12 cellular contexts compared by ENCODE assay signal in the genomic region with DNA sequence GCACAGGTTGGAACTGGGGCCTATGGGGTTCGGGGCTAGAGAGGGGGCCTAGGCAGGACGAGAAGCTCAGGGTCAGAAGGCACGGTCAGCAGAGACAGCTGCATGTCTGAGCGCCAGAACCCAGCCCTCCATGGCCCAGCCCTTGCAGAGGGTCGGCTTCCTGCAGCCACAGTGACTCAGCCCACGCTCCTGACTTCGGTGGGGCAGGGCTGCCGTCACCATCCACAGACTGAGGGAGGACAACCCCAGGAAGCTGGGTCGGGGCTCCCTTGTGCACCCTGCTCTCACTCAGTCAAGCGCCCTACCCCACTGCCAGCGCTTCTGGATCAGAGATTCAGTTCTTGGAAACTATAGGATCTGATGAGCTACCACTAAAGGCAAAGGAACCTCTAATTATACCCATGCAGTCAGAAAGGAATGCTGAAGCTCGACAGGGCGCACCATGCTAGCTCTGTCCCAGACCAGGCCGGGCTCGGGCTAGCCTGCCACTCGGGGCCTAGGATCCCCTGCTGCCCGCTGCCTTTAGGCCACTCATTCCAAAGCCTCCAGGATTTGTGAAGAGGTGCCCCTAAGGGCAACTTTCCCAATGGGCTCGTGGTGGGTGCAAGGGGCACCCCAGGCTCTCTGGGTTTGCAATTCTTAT. TPM values are rescaled to one million over a fixed set of nuclear protein-coding genes. Genes with fewer than 3 reads are reported as not detected.
DNase-seq lines count a peak whose midpoint lies in the region; ATAC-seq, FAIRE-seq and TF ChIP-seq lines count a peak whose summit lies in the region.
"Had no signal": no experiment of that assay in that cellular context is flagged by ENCODE, and none has a peak within 500 bp of the region (broad histone marks: within the 10 kb centered on the region; RNA-seq: fewer than 3 reads in every experiment).

No MANE protein-coding gene starts in this region.

- H4K20me1 ChIP-seq in K562 (replicated peaks; ENCODE audit: control insufficient read depth, insufficient read depth, low read length): no peaks in the 10 kb centered on the region; the same call in 1 of the 2 replicates

- peak overlapping the region; percentile 80 for H3K23ac ChIP-seq in mesendoderm (ENCODE audit: low read length)

- H3K4me2 ChIP-seq in K562 (ENCODE audit: insufficient read depth, low read length) (0 out of 2 replicates have a peak overlapping the region, but pooled peaks have one; percentile 1), mesendoderm (ENCODE audit: low read length) (no peak overlapping the region)

- H3K9ac ChIP-seq in HUES6 (ENCODE audit: low read length): peak overlapping the region; percentile 12
- peak overlapping the region in 1 of 2 experiments; percentile 77; a peak in 2 of 4 replicates for H3K9ac ChIP-seq in K562 (ENCODE audit: insufficient read depth in 1 of 2, low read depth in 2 of 2, low read length in 2 of 2)
- no peak overlapping the region for H3K9ac ChIP-seq in mesendoderm (ENCODE audit: low read length)

- H2AK5ac ChIP-seq in mesendoderm (ENCODE audit: low read length): no peak overlapping the region

- 71% methylated on average over 12 of the region's 18 CpGs for WGBS in K562 (ENCODE audit: insufficient coverage, low coverage, missing lambda C conversion rate)
- WGBS in mesendoderm (ENCODE audit: extremely low coverage, insufficient coverage, low lambda C conversion rate): no CpG with 5 or more reads among the region's 18 CpGs

- BruUV-seq in K562 (replicated peaks; lab: Mats Ljungman, UMichigan): no TSS peak

- no peak overlapping the region for H3K4me3 ChIP-seq in CD4-positive, alpha-beta memory T cell (ENCODE audit: low read length in 2 of 2)
- no peak overlapping the region for H3K4me3 ChIP-seq in HUES6 (ENCODE audit: low read depth, low read length)
- H3K4me3 ChIP-seq in K562: no peak overlapping the region
- no peak overlapping the region for H3K4me3 ChIP-seq in mesendoderm (ENCODE audit: low read length)
- H3K4me3 ChIP-seq: lower lobe of right lung had no signal

- H3K4me1 ChIP-seq in CD4-positive, alpha-beta memory T cell (ENCODE audit: insufficient read depth, low read length): peaks cover 36% of the 10 kb centered on the region
- peaks cover 22% of the 10 kb centered on the region for H3K4me1 ChIP-seq in HUES6 (ENCODE audit: control insufficient read depth, insufficient read depth, low read length)
- H3K4me1 ChIP-seq in K562 (replicated peaks in 1 of 2; ENCODE audit: control insufficient read depth in 2 of 2, insufficient read depth in 2 of 2, low read length in 2 of 2): peaks cover 21 to 65% of the 10 kb centered on the region in 2 experiments; a peak in 4 of 5 replicates
- H3K4me1 ChIP-seq in mesendoderm (ENCODE audit: control insufficient read depth, low read depth, low read length): peaks cover 10% of the 10 kb centered on the region

- no peak overlapping the region for H2BK5ac ChIP-seq in mesendoderm (ENCODE audit: low read length)

- ATAC-seq in K562 (no peak), GM18907 (IDR thresholded peaks at IDR 0.05; ENCODE audit: unreplicated experiment) (no peak)
- ATAC-seq: lower lobe of right lung had no signal

- no peak overlapping the region for H2AFZ ChIP-seq in K562 (ENCODE audit: low read depth, low read length)

- no peak for TF ChIP-seq RAD21 in K562 (CRISPR knock-in tag; conservative IDR thresholded peaks at IDR 0.05 in 1 of 2, IDR thresholded peaks at IDR 0.05 in 1 of 2)

- H3K36me3 Mint-ChIP-seq in CD4-positive, alpha-beta memory T cell: peaks cover 7 to 44% of the 10 kb centered on the region in 2 donors

- no peak for TF ChIP-seq CTCF in K562 (IDR thresholded peaks at IDR 0.05 in 2 of 3, conservative IDR thresholded peaks at IDR 0.05 in 1 of 3; ENCODE audit: insufficient read depth in 2 of 3, low read depth in 1 of 3, low read length in 3 of 3)

- H3K79me2 ChIP-seq in K562 (ENCODE audit: control insufficient read depth, insufficient read depth, low read length): peaks cover 45% of the 10 kb centered on the region
- peaks cover 14% of the 10 kb centered on the region for H3K79me2 ChIP-seq in mesendoderm (ENCODE audit: control insufficient read depth, insufficient read depth, low read length)

- H3K9me3 Mint-ChIP-seq in CD4-positive, alpha-beta memory T cell: no peaks in the 10 kb centered on the region

- H3K56ac ChIP-seq in mesendoderm (ENCODE audit: low read length): no peak overlapping the region

- POLR2A ChIA-PET in CD4-positive, alpha-beta memory T cell (lab: Charles Lee; ENCODE audit: partially characterized antibody): interaction anchor here (7.9 kb wide), 1 partner anchor 12 kb away, joined by 323 read pairs; the partner anchor contains the start of gene COX5B
- POLR2A ChIA-PET in K562 (lab: Yijun Ruan, JAX): interaction anchor here (1.2 to 2.7 kb wide), 3 partner anchors 10 to 14 kb away, joined by 4 to 19 read pairs (median 18); partner anchors contain the start of gene COX5B

- peaks cover 15 to 41% (median 23%) of the 10 kb centered on the region in 4 donors for H3K4me1 Mint-ChIP-seq in CD4-positive, alpha-beta memory T cell

- no peak overlapping the region for H3K27ac ChIP-seq in CD4-positive, alpha-beta memory T cell (ENCODE audit: low read depth, low read length)
- H3K27ac ChIP-seq in HUES6 (ENCODE audit: low read depth, low read length) (peak overlapping the region; percentile 23; the same call in 1 of the 2 replicates), K562 (ENCODE audit: extremely low read depth, low read depth, low read length) (no peak overlapping the region), mesendoderm (ENCODE audit: low read depth, low read length) (no peak overlapping the region)
- H3K27ac ChIP-seq: lower lobe of right lung, WERI-Rb-1 had no signal

- H3K27me3 ChIP-seq in CD4-positive, alpha-beta memory T cell (ENCODE audit: insufficient read depth, low read length): no peaks in the 10 kb centered on the region
- H3K27me3 ChIP-seq in HUES6 (ENCODE audit: control insufficient read depth, insufficient read depth, low read length) (no peaks in the 10 kb centered on the region), K562 (ENCODE audit: control insufficient read depth in 2 of 2, insufficient read depth in 2 of 2, low read length in 2 of 2) (no peaks in the 10 kb centered on the region), mesendoderm (ENCODE audit: insufficient read depth, low read length, poor library complexity) (no peaks in the 10 kb centered on the region)

- no peak for DNase-seq in CD4-positive, alpha-beta memory T cell
- DNase-seq in K562 (ENCODE audit: extremely low read depth in 1 of 4, low spot score in 3 of 4): peak in 3 of 4 experiments; percentile 18 to 38 (median 25)
- no peak for DNase-seq in mesendoderm
- DNase-seq in central memory CD4-positive, alpha-beta T cell: no peak
- DNase-seq in amygdala (lab: John Stamatoyannopoulos, UW): no peak
- DNase-seq in inferior parietal cortex (ENCODE audit: extremely low spot score): no peak
- DNase-seq: lower lobe of right lung, NCI-H1105, NCI-H774, WERI-Rb-1 had no signal

- H3K27me3 Mint-ChIP-seq in CD4-positive, alpha-beta memory T cell: no peaks in the 10 kb centered on the region

- H3K4ac ChIP-seq in mesendoderm (ENCODE audit: low read depth, low read length): no peak overlapping the region

- CTCF ChIA-PET in CD4-positive, alpha-beta memory T cell (lab: Charles Lee; ENCODE audit: partially characterized antibody): interaction anchor here (0.9 to 2.6 kb wide), 3 partner anchors 11 to 70 kb away, joined by 3 to 20 read pairs (median 4); partner anchors contain the start of gene ANKRD36B
- CTCF ChIA-PET in K562 (lab: Yijun Ruan, JAX; ENCODE audit: low intra/inter-chr PET ratio): interaction anchor here (0.6 kb wide), 1 partner anchor 69 kb away, joined by 4 read pairs; no protein-coding TSS in a partner anchor

- peak overlapping the region in 1 of 8 donors; percentile 52 for H3K4me3 Mint-ChIP-seq in CD4-positive, alpha-beta memory T cell

- no peak overlapping the region for H3K18ac ChIP-seq in mesendoderm (ENCODE audit: low read length)

- H2BK15ac ChIP-seq in mesendoderm (replicated peaks; ENCODE audit: low read depth): no peak overlapping the region

- in situ Hi-C loops in K562 (cut with MboI): no loop called here

- H3K9me1 ChIP-seq in K562 (ENCODE audit: control insufficient read depth, insufficient read depth, low read length): peaks cover 5% of the 10 kb centered on the region

- no peak overlapping the region for H4K5ac ChIP-seq in mesendoderm (ENCODE audit: low read length)

- no peak for TF ChIP-seq POLR2A in K562 (conservative IDR thresholded peaks at IDR 0.05)

- FAIRE-seq in K562 (lab: Jason Lieb, UNC): no peak

- no peak for TF ChIP-seq EP300 in K562 (IDR thresholded peaks at IDR 0.05; ENCODE audit: low read length)

- no peak overlapping the region for H4K8ac ChIP-seq in mesendoderm (ENCODE audit: low read depth, low read length)

- peaks cover 39% of the 10 kb centered on the region for H3K36me3 ChIP-seq in CD4-positive, alpha-beta memory T cell (ENCODE audit: insufficient read depth, low read length)
- peaks cover 46% of the 10 kb centered on the region for H3K36me3 ChIP-seq in HUES6 (ENCODE audit: control insufficient read depth, insufficient read depth, low read length)
- H3K36me3 ChIP-seq in K562 (ENCODE audit: control insufficient read depth, insufficient read depth, low read length): peaks cover 61% of the 10 kb centered on the region; the same call in 2 of the 3 replicates
- H3K36me3 ChIP-seq in mesendoderm (ENCODE audit: control insufficient read depth, insufficient read depth, low read length): peaks cover 2% of the 10 kb centered on the region

- H3K27ac Mint-ChIP-seq in CD4-positive, alpha-beta memory T cell: peak overlapping the region in 5 of 7 donors; percentile 30 to 97 (median 55)

- H3K79me1 ChIP-seq in mesendoderm (ENCODE audit: low read length): peaks cover 17% of the 10 kb centered on the region

- H3K9me3 ChIP-seq in CD4-positive, alpha-beta memory T cell (ENCODE audit: control insufficient read depth in 1 of 2, low read length in 2 of 2): no peaks in the 10 kb centered on the region
- no peaks in the 10 kb centered on the region for H3K9me3 ChIP-seq in HUES6 (ENCODE audit: control insufficient read depth, insufficient read depth, low read depth, low read length)
- H3K9me3 ChIP-seq in K562 (replicated peaks; ENCODE audit: control insufficient read depth, insufficient read depth, low read depth, low read length): no peaks in the 10 kb centered on the region
- H3K9me3 ChIP-seq: lower lobe of right lung had no signal

- intact Hi-C loops in CD4-positive, alpha-beta memory T cell (cut with micrococcal nuclease): loop anchor here (5.0 kb wide), 2 partner anchors 51 to 336 kb away; partner anchors contain the start of genes TMEM131 and ZAP70
- intact Hi-C loops in K562 (cut with micrococcal nuclease): no loop called here

- H2BK120ac ChIP-seq in mesendoderm (ENCODE audit: low read depth, low read length): no peak overlapping the region

RNA-seq across cellular contexts. Expression of gene ACTR1B, which starts 2.9 kb away (rescaled TPM):
- total RNA-seq in CD4-positive, alpha-beta memory T cell: 10 to 100 TPM; 96.1 to 97.6 TPM
- polyA plus RNA-seq in CD4-positive, alpha-beta memory T cell: 10 to 100 TPM; 12.0 to 15.5 TPM
- total RNA-seq in K562 (2011; cell fraction: chromatin; rRNA removed; ENCODE audit: low replicate concordance): 58.6 and 187 TPM in 2 replicates
- total RNA-seq in K562 (2011; cell fraction: nucleolus; rRNA removed): 122 and 125 TPM in 2 replicates
- 80.8 and 84.3 TPM in 2 replicates for total RNA-seq in K562 (2011; cell fraction: nucleoplasm; rRNA removed)
- total RNA-seq in K562 (2014; rRNA removed) (22.1 and 27.9 TPM in 2 replicates), K562 (2014; rRNA removed; fragmentation: Illumina TruSeq; extraction: Trizol) (12.0 and 16.2 TPM in 2 replicates), K562 (2015; rRNA removed; fragmentation: Illumina TruSeq; extraction: Trizol) (26.4 and 26.7 TPM in 2 replicates), K562 (2021) (41.0 and 43.0 TPM in 2 replicates)
- polyA plus RNA-seq in K562 (2011; rRNA removed) (40.9 and 47.4 TPM in 2 replicates), K562 (2014; fragmentation: Illumina TruSeq; extraction: Trizol) (22.5 and 29.2 TPM in 2 replicates), K562 (2014; fragmentation: Nextera tagmentation; extraction: Ambion mirVana) (1 to 10 TPM in 1 of 2 experiments, under 1 TPM in 1; 0.49 to 2.3 TPM), K562 (2014; rRNA removed) (42.3 and 46.1 TPM in 2 replicates)
- polyA plus RNA-seq in K562 (2011; cell fraction: cytosol; rRNA removed): 50.7 and 71.9 TPM in 2 replicates
- 306 and 320 TPM in 2 replicates for polyA plus RNA-seq in K562 (2011; cell fraction: nucleus; rRNA removed)
- polyA plus RNA-seq in K562 (2012): 37.9 and 120 TPM in 2 replicates
- polyA minus RNA-seq in K562 (2011; rRNA and poly(A)+ RNA removed): 16.2 and 25.4 TPM in 2 replicates
- polyA minus RNA-seq in K562 (2011; cell fraction: cytosol; rRNA and poly(A)+ RNA removed): 19.1 and 23.3 TPM in 2 replicates
- 68.1 and 83.7 TPM in 2 replicates for polyA minus RNA-seq in K562 (2011; cell fraction: nucleus; rRNA and poly(A)+ RNA removed)
- 16.6 TPM for polyA plus RNA-seq in mesendoderm (2013, experiment 1 of 2)
- polyA plus RNA-seq in mesendoderm (2013, experiment 2 of 2): 16.7 TPM

RNA-seq across cellular contexts. Expression of gene C2orf92, which starts 8.6 kb away (rescaled TPM):
- 10 to 100 TPM; 13.0 to 13.3 TPM for total RNA-seq in CD4-positive, alpha-beta memory T cell
- not detected for polyA plus RNA-seq in CD4-positive, alpha-beta memory T cell
- total RNA-seq in K562 (2011; cell fraction: chromatin; rRNA removed; ENCODE audit: low replicate concordance): 36.2 and 42.2 TPM in 2 replicates
- total RNA-seq in K562 (2011; cell fraction: nucleolus; rRNA removed): 17.0 and 25.8 TPM in 2 replicates
- 19.2 and 23.9 TPM in 2 replicates for total RNA-seq in K562 (2011; cell fraction: nucleoplasm; rRNA removed)
- total RNA-seq in K562 (2014; rRNA removed) (2.2 TPM in 2 replicates), K562 (2014; rRNA removed; fragmentation: Illumina TruSeq; extraction: Trizol) (3.6 and 5.0 TPM in 2 replicates), K562 (2015; rRNA removed; fragmentation: Illumina TruSeq; extraction: Trizol) (6.7 and 6.8 TPM in 2 replicates), K562 (2021) (4.0 and 4.5 TPM in 2 replicates)
- polyA plus RNA-seq in K562 (2011; rRNA removed) (6.1 and 7.1 TPM in 2 replicates), K562 (2014; fragmentation: Illumina TruSeq; extraction: Trizol) (3.4 and 4.0 TPM in 2 replicates), K562 (2014; fragmentation: Nextera tagmentation; extraction: Ambion mirVana) (1 to 10 TPM in 1 of 2 experiments, under 1 TPM in 1; 0.65 to 1.2 TPM), K562 (2014; rRNA removed) (4.2 and 6.0 TPM in 2 replicates)
- polyA plus RNA-seq in K562 (2011; cell fraction: cytosol; rRNA removed): 1.4 and 2.2 TPM in 2 replicates
- 22.7 and 23.4 TPM in 2 replicates for polyA plus RNA-seq in K562 (2011; cell fraction: nucleus; rRNA removed)
- polyA plus RNA-seq in K562 (2012): 5.3 and 10.9 TPM in 2 replicates
- 11.2 and 14.2 TPM in 2 replicates for polyA minus RNA-seq in K562 (2011; rRNA and poly(A)+ RNA removed)
- polyA minus RNA-seq in K562 (2011; cell fraction: cytosol; rRNA and poly(A)+ RNA removed): 1.4 and 2.4 TPM in 2 replicates
- polyA minus RNA-seq in K562 (2011; cell fraction: nucleus; rRNA and poly(A)+ RNA removed): 9.6 and 20.2 TPM in 2 replicates
- 1.7 TPM for polyA plus RNA-seq in mesendoderm (2013, experiment 1 of 2)
- polyA plus RNA-seq in mesendoderm (2013, experiment 2 of 2): 1.7 TPM

RNA-seq across cellular contexts. Expression of gene COX5B, which starts 15.0 kb away (rescaled TPM):
- total RNA-seq in CD4-positive, alpha-beta memory T cell: 100 to 1,000 TPM; 118 to 120 TPM
- polyA plus RNA-seq in CD4-positive, alpha-beta memory T cell: 100 to 1,000 TPM; 339 to 387 TPM
- total RNA-seq in K562 (2011; cell fraction: chromatin; rRNA removed; ENCODE audit: low replicate concordance): 55.0 and 69.6 TPM in 2 replicates
- total RNA-seq in K562 (2011; cell fraction: nucleolus; rRNA removed): 123 and 139 TPM in 2 replicates
- 112 and 121 TPM in 2 replicates for total RNA-seq in K562 (2011; cell fraction: nucleoplasm; rRNA removed)
- total RNA-seq in K562 (2014; rRNA removed) (1,235 and 1,392 TPM in 2 replicates), K562 (2014; rRNA removed; fragmentation: Illumina TruSeq; extraction: Trizol) (182 and 199 TPM in 2 replicates), K562 (2015; rRNA removed; fragmentation: Illumina TruSeq; extraction: Trizol) (458 and 535 TPM in 2 replicates), K562 (2021) (536 and 603 TPM in 2 replicates)
- polyA plus RNA-seq in K562 (2011; rRNA removed) (535 and 582 TPM in 2 replicates), K562 (2014; fragmentation: Illumina TruSeq; extraction: Trizol) (154 and 281 TPM in 2 replicates), K562 (2014; fragmentation: Nextera tagmentation; extraction: Ambion mirVana) (100 to 1,000 TPM; 305 to 487 TPM), K562 (2014; rRNA removed) (1,304 and 1,424 TPM in 2 replicates)
- 717 and 760 TPM in 2 replicates for polyA plus RNA-seq in K562 (2011; cell fraction: cytosol; rRNA removed)
- 365 and 570 TPM in 2 replicates for polyA plus RNA-seq in K562 (2011; cell fraction: nucleus; rRNA removed)
- polyA plus RNA-seq in K562 (2012): 526 and 547 TPM in 2 replicates
- 60.5 and 61.2 TPM in 2 replicates for polyA minus RNA-seq in K562 (2011; rRNA and poly(A)+ RNA removed)
- 88.6 and 115 TPM in 2 replicates for polyA minus RNA-seq in K562 (2011; cell fraction: cytosol; rRNA and poly(A)+ RNA removed)
- polyA minus RNA-seq in K562 (2011; cell fraction: nucleus; rRNA and poly(A)+ RNA removed): 46.4 and 75.2 TPM in 2 replicates
- 235 TPM for polyA plus RNA-seq in mesendoderm (2013, experiment 1 of 2)
- 239 TPM for polyA plus RNA-seq in mesendoderm (2013, experiment 2 of 2)

RNA-seq across cellular contexts. Expression of gene ZAP70, which starts 52.5 kb away (rescaled TPM):
- total RNA-seq in CD4-positive, alpha-beta memory T cell: 100 to 1,000 TPM; 404 to 419 TPM
- 100 to 1,000 TPM; 140 to 149 TPM for polyA plus RNA-seq in CD4-positive, alpha-beta memory T cell
- 0.58 and 3.1 TPM in 2 replicates for total RNA-seq in K562 (2011; cell fraction: chromatin; rRNA removed; ENCODE audit: low replicate concordance)
- total RNA-seq in K562 (2011; cell fraction: nucleolus; rRNA removed): 1.8 and 2.0 TPM in 2 replicates
- total RNA-seq in K562 (2011; cell fraction: nucleoplasm; rRNA removed): 0.81 and 1.7 TPM in 2 replicates
- total RNA-seq in K562 (2014; rRNA removed): 0.41 and 0.49 TPM in 2 replicates
- total RNA-seq in K562 (2014; rRNA removed; fragmentation: Illumina TruSeq; extraction: Trizol): 0.07 TPM in 1 of 2 replicates, not detected in the other
- 0.18 and 0.19 TPM in 2 replicates for total RNA-seq in K562 (2015; rRNA removed; fragmentation: Illumina TruSeq; extraction: Trizol)
- 0.80 and 0.98 TPM in 2 replicates for total RNA-seq in K562 (2021)
- polyA plus RNA-seq in K562 (2011; rRNA removed): 0.35 and 0.39 TPM in 2 replicates
- 0.18 and 0.63 TPM in 2 replicates for polyA plus RNA-seq in K562 (2011; cell fraction: cytosol; rRNA removed)
- 2.9 and 5.1 TPM in 2 replicates for polyA plus RNA-seq in K562 (2011; cell fraction: nucleus; rRNA removed)
- polyA plus RNA-seq in K562 (2012): 0.76 and 3.9 TPM in 2 replicates
- polyA plus RNA-seq in K562 (2014; fragmentation: Illumina TruSeq; extraction: Trizol): 0.21 and 0.22 TPM in 2 replicates
- polyA plus RNA-seq in K562 (2014; fragmentation: Nextera tagmentation; extraction: Ambion mirVana): under 1 TPM in 1 of 2 experiments, not detected in 1; 0.06 TPM
- polyA plus RNA-seq in K562 (2014; rRNA removed): 0.20 and 0.76 TPM in 2 replicates
- polyA minus RNA-seq in K562 (2011; rRNA and poly(A)+ RNA removed): 0.15 and 0.46 TPM in 2 replicates
- polyA minus RNA-seq in K562 (2011; cell fraction: cytosol; rRNA and poly(A)+ RNA removed): not detected in 2 replicates
- polyA minus RNA-seq in K562 (2011; cell fraction: nucleus; rRNA and poly(A)+ RNA removed): 0.81 TPM in 1 of 2 replicates, not detected in the other
- 0.46 TPM for polyA plus RNA-seq in mesendoderm (2013, experiment 1 of 2)
- polyA plus RNA-seq in mesendoderm (2013, experiment 2 of 2): 0.63 TPM

Comparison
In these comparisons a context has a peak if more than half of its experiments do, and no peak if none do; other contexts are left out.
1. DNase-seq: peak in K562 (3 of 4); none in CD4-positive, alpha-beta memory T cell (0 of 5), mesendoderm (single experiment), central memory CD4-positive, alpha-beta T cell (single experiment), amygdala (0 of 56) and inferior parietal cortex (single experiment).